ENCODE assay signal across 2 cellular contexts in the genomic region with DNA sequence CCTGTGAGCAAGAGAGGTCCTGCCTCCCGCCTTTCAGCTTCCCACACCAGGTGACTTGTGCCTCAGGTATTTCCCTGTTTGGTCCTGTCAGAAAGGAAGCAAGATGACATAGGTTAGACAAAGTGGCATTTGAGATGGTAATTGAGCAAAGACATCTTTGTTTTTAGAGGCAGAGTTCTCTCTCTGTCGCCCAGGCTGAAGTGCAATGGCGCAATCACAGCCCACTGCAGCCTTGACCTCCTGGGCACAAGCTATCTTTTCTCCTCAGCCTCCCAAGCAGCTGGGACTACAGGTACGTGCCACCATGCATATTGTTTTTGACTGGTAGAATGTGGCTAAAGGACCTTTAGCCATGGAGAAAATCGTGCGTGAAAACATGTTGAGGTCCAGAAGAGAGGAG.
TF ChIP-seq lines count a peak whose summit lies in the region.

No MANE protein-coding gene starts in this region.

TF ChIP-seq in HepG2, 621 proteins besides CTCF, POLR2A, EP300 and RAD21 (continues in another document):
- no peak for TF ChIP-seq LRRFIP1 (CRISPR knock-in tag; conservative IDR thresholded peaks at IDR 0.05)
- TF ChIP-seq HOXD1 (CRISPR knock-in tag; IDR thresholded peaks at IDR 0.05) = no peak
- TF ChIP-seq TRIM24 (CRISPR knock-in tag; IDR thresholded peaks at IDR 0.05) = no peak
- no peak for TF ChIP-seq THAP11 (CRISPR knock-in tag; IDR thresholded peaks at IDR 0.05)
- peak; percentile 13; the same call in 1 of the 2 replicates for TF ChIP-seq ZNF460 (CRISPR knock-in tag; IDR thresholded peaks at IDR 0.05; ENCODE audit: borderline replicate concordance)
- no peak for TF ChIP-seq PATZ1 (CRISPR knock-in tag; IDR thresholded peaks at IDR 0.05)
- no peak for TF ChIP-seq MED13 (CRISPR knock-in tag; IDR thresholded peaks at IDR 0.05)
- TF ChIP-seq PRMT3 (CRISPR knock-in tag; IDR thresholded peaks at IDR 0.05; ENCODE audit: borderline replicate concordance, low read depth) = no peak
- peak; percentile 25; the same call in 1 of the 2 replicates for TF ChIP-seq CEBPB (IDR thresholded peaks at IDR 0.05; ENCODE audit: borderline replicate concordance, low read depth, low read length)
- TF ChIP-seq, protein P1, sequence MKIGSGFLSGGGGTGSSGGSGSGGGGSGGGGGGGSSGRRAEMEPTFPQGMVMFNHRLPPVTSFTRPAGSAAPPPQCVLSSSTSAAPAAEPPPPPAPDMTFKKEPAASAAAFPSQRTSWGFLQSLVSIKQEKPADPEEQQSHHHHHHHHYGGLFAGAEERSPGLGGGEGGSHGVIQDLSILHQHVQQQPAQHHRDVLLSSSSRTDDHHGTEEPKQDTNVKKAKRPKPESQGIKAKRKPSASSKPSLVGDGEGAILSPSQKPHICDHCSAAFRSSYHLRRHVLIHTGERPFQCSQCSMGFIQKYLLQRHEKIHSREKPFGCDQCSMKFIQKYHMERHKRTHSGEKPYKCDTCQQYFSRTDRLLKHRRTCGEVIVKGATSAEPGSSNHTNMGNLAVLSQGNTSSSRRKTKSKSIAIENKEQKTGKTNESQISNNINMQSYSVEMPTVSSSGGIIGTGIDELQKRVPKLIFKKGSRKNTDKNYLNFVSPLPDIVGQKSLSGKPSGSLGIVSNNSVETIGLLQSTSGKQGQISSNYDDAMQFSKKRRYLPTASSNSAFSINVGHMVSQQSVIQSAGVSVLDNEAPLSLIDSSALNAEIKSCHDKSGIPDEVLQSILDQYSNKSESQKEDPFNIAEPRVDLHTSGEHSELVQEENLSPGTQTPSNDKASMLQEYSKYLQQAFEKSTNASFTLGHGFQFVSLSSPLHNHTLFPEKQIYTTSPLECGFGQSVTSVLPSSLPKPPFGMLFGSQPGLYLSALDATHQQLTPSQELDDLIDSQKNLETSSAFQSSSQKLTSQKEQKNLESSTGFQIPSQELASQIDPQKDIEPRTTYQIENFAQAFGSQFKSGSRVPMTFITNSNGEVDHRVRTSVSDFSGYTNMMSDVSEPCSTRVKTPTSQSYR (CRISPR knock-in tag; IDR thresholded peaks at IDR 0.05; ENCODE audit: borderline replicate concordance) = no peak
- no peak for TF ChIP-seq AHR (CRISPR knock-in tag; IDR thresholded peaks at IDR 0.05)
- no peak for TF ChIP-seq ZNF180 (CRISPR knock-in tag; IDR thresholded peaks at IDR 0.05; ENCODE audit: borderline replicate concordance, low read depth)
- no peak for TF ChIP-seq GATAD2A (CRISPR knock-in tag; IDR thresholded peaks at IDR 0.05)
- TF ChIP-seq ZBTB10 (CRISPR knock-in tag; IDR thresholded peaks at IDR 0.05; ENCODE audit: borderline replicate concordance) = no peak
- TF ChIP-seq FOSL2 (CRISPR knock-in tag; IDR thresholded peaks at IDR 0.05) = no peak
- TF ChIP-seq KMT2A (CRISPR knock-in tag; IDR thresholded peaks at IDR 0.05) = no peak
- no peak for TF ChIP-seq ZNF264 (CRISPR knock-in tag; IDR thresholded peaks at IDR 0.05)
- TF ChIP-seq ZNF749 (CRISPR knock-in tag; IDR thresholded peaks at IDR 0.05; ENCODE audit: borderline replicate concordance) = no peak
- no peak for TF ChIP-seq ZNF652 (CRISPR knock-in tag; IDR thresholded peaks at IDR 0.05; ENCODE audit: borderline replicate concordance, low read depth)
- no peak for TF ChIP-seq SSRP1 (CRISPR knock-in tag; IDR thresholded peaks at IDR 0.05)

TF ChIP-seq in K562, 482 proteins besides CTCF, POLR2A, EP300 and RAD21:
- TF ChIP-seq CEBPB (tag; IDR thresholded peaks at IDR 0.05) (peak; percentile 76), L3MBTL2 (IDR thresholded peaks at IDR 0.05) (0 out of 2 replicates have a peak, but pooled peaks have one; percentile 1), ZEB2 (IDR thresholded peaks at IDR 0.05) (no peak)
